Comparison of ENCODE assay signal across 24 cellular contexts in genomic region chr19:46515290-46515609, GRCh38. TPM values are rescaled to one million over a fixed set of nuclear protein-coding genes. Genes with fewer than 3 reads are reported as not detected.
"Had no signal": no experiment of that assay in that cellular context is flagged by ENCODE, and none has a peak within 500 bp of the region (broad histone marks: within the 10 kb centered on the region; RNA-seq: fewer than 3 reads in every experiment).

No MANE protein-coding gene starts in this region.

- H3K79me2 ChIP-seq: hepatocyte had no signal

- H3K4me3 Mint-ChIP-seq: nephron; stimulated activated naive B cell treated with anti-CD40 and anti-IgM and Interleukin-4, amounts not matched to agents 10 μg/mL and 1 μg/mL and 100 μg/mL, for 72 hours; stimulated activated naive CD8-positive, alpha-beta T cell treated with anti-CD3 and anti-CD28 coated beads, Interleukin-15, Interleukin-2, amounts not matched to agents 100 ng/mL and 50 ng/mL, for 24 hours had no signal

- H3K4me1 ChIP-seq: foreskin keratinocyte, left lung, psoas muscle had no signal

- H3K27ac Mint-ChIP-seq: stimulated activated naive B cell treated with anti-CD40 and anti-IgM and Interleukin-4, amounts not matched to agents 10 μg/mL and 1 μg/mL and 100 μg/mL, for 72 hours had no signal

- H3K27ac ChIP-seq: coronary artery, esophagus muscularis mucosa, foreskin keratinocyte, gastroesophageal sphincter, heart left ventricle, hepatocyte, left lung, ovary, psoas muscle, thoracic aorta, tibial nerve, upper lobe of left lung, uterus had no signal

- H3K4me3 ChIP-seq: coronary artery, esophagus muscularis mucosa, gastroesophageal sphincter, heart left ventricle, hepatocyte, left lung, ovary, psoas muscle, thoracic aorta, tibial nerve, upper lobe of left lung, uterus had no signal

- H3K36me3 Mint-ChIP-seq: naive thymus-derived CD4-positive, alpha-beta T cell had no signal

- H3K4me2 ChIP-seq: hepatocyte had no signal

- H3K9me3 Mint-ChIP-seq: stimulated activated naive CD8-positive, alpha-beta T cell treated with anti-CD3 and anti-CD28 coated beads, Interleukin-15, Interleukin-2, amounts not matched to agents 100 ng/mL and 50 ng/mL, for 24 hours had no signal

- H3K27me3 ChIP-seq: foreskin keratinocyte, hepatocyte, ovary, upper lobe of left lung, uterus had no signal

- DNase-seq: effector memory CD4-positive, alpha-beta T cell; left cardiac atrium; ovary; psoas muscle; right cardiac atrium; small intestine; stimulated activated CD4-positive, alpha-beta T cell treated with anti-CD3 and anti-CD28 coated beads, Interleukin-2, amount 100 ng/mL, for 48 hours; stimulated activated naive B cell treated with anti-CD40 and anti-IgM and Interleukin-4, amounts not matched to agents 10 μg/mL and 1 μg/mL and 100 μg/mL, for 72 hours; upper lobe of left lung; uterus had no signal

- H2AFZ ChIP-seq: hepatocyte had no signal

- H3K9me3 ChIP-seq: psoas muscle, uterus had no signal

- FAIRE-seq: small intestine had no signal

- ATAC-seq: gastroesophageal sphincter, psoas muscle had no signal

- H3K36me3 ChIP-seq: esophagus muscularis mucosa, gastroesophageal sphincter, heart left ventricle, left lung, ovary, thoracic aorta, upper lobe of left lung, uterus had no signal

RNA-seq across cellular contexts. Expression of gene PNMA8B, which starts 19.6 kb away (rescaled TPM):
- polyA plus RNA-seq: endothelial cell of umbilical vein had no signal

RNA-seq across cellular contexts. Expression of gene PNMA8A, which starts 43.9 kb away (rescaled TPM):
- total RNA-seq: lung microvascular endothelial cell had no signal
- polyA plus RNA-seq: naive thymus-derived CD4-positive, alpha-beta T cell had no signal
